Comparison of ENCODE assay signal across 17 cellular contexts in the genomic region with DNA sequence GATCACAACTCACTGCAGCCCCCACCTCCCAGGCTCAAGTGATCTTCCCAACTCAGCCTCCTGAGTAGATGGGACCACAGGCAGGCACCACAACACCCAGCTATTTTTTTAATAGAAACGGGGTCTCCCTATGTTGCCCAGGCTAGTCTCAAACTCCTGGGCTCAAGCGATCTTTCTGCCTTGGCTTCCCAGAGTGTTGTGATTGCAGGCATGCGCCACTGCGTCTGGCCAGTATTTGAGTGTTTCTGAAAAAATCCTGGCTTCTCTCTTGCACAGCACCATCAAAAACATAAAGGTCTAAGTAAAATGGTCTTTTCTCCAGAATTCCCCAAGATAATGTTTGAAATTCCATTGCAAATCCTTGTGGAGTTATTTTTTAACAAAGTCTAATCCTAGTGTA. TPM values are rescaled to one million over a fixed set of nuclear protein-coding genes. Genes with fewer than 3 reads are reported as not detected.
DNase-seq lines count a peak whose midpoint lies in the region; ATAC-seq and TF ChIP-seq lines count a peak whose summit lies in the region.
"Had no signal": no experiment of that assay in that cellular context is flagged by ENCODE, and none has a peak within 500 bp of the region (broad histone marks: within the 10 kb centered on the region; RNA-seq: fewer than 3 reads in every experiment).

No MANE protein-coding gene starts in this region.

- no peak for DNase-seq in activated CD4-positive, alpha-beta T cell treated with anti-CD3 and anti-CD28 coated beads for 36 hours
- no peak for DNase-seq in activated CD4-positive, alpha-beta T cell treated with anti-CD3 and anti-CD28 coated beads for 48 hours
- DNase-seq in Calu3 (no peak), WTC11 (ENCODE audit: low spot score) (no peak), natural killer cell (no peak), NCI-H2081 treated with DMSO at 0.1 percent for 48 hours (lab: John Stamatoyannopoulos, UW) (no peak), SK-N-DZ (ENCODE audit: low spot score) (no peak)
- DNase-seq: activated CD4-positive, CD25-positive, alpha-beta regulatory T cell; amniotic stem cell; DND-41; foreskin fibroblast; KBM-7; NCI-H1105 treated with DMSO at 0.1 percent for 48 hours; NCI-H2171 treated with DMSO at 0.1 percent for 48 hours; ovary had no signal

- no peaks in the 10 kb centered on the region for H3K27me3 Mint-ChIP-seq in activated CD4-positive, alpha-beta T cell treated with anti-CD3 and anti-CD28 coated beads for 36 hours
- H3K27me3 Mint-ChIP-seq in Calu3 (ENCODE audit: unreplicated experiment) (no peaks in the 10 kb centered on the region), WTC11 (ENCODE audit: low read depth) (no peaks in the 10 kb centered on the region), natural killer cell (ENCODE audit: low read depth in 2 of 2) (no peaks in the 10 kb centered on the region)
- H3K27me3 Mint-ChIP-seq: type B pancreatic cell had no signal

- intact Hi-C loops in activated CD4-positive, alpha-beta T cell treated with anti-CD3 and anti-CD28 coated beads for 36 hours (cut with DNase I, micrococcal nuclease), result loop anchor here in 1 of 2 experiments (10.0 kb wide), 1 partner anchor 357 kb away; no protein-coding TSS in a partner anchor
- intact Hi-C loops in Calu3 (cut with micrococcal nuclease; ENCODE audit: unreplicated experiment) (loop anchor here (5.0 kb wide), 2 partner anchors 46 to 86 kb away; a partner anchor contains a TSS), natural killer cell (cut with micrococcal nuclease) (no loop called here)

- BruUV-seq in Calu3 (replicated peaks; lab: Mats Ljungman, UMichigan), result no TSS peak

- POLR2A ChIA-PET in activated CD4-positive, alpha-beta T cell treated with anti-CD3 and anti-CD28 coated beads for 36 hours (lab: Charles Lee), result interaction anchor here (0.6 kb wide), 1 partner anchor 945 kb away, joined by 3 read pairs; no protein-coding TSS in a partner anchor
- POLR2A ChIA-PET in WTC11 (lab: Charles Lee), result no interaction called here

- no peak overlapping the region for H3K4me3 Mint-ChIP-seq in activated CD4-positive, alpha-beta T cell treated with anti-CD3 and anti-CD28 coated beads for 36 hours
- H3K4me3 Mint-ChIP-seq in Calu3 (ENCODE audit: low read depth, unreplicated experiment) (no peak overlapping the region), WTC11 (no peak overlapping the region), natural killer cell (peak overlapping the region; percentile 59)
- H3K4me3 Mint-ChIP-seq: type B pancreatic cell had no signal

- peaks cover 95% of the 10 kb centered on the region for H3K4me1 Mint-ChIP-seq in activated CD4-positive, alpha-beta T cell treated with anti-CD3 and anti-CD28 coated beads for 36 hours
- peaks cover 41% of the 10 kb centered on the region for H3K4me1 Mint-ChIP-seq in Calu3 (ENCODE audit: low read depth, unreplicated experiment)
- H3K4me1 Mint-ChIP-seq in WTC11, result peaks cover 15% of the 10 kb centered on the region
- peaks cover 94 to 96% of the 10 kb centered on the region in 2 donors for H3K4me1 Mint-ChIP-seq in natural killer cell

- peak overlapping the region; percentile 58 for H3K27ac Mint-ChIP-seq in activated CD4-positive, alpha-beta T cell treated with anti-CD3 and anti-CD28 coated beads for 36 hours
- peak overlapping the region; percentile 65 for H3K27ac Mint-ChIP-seq in Calu3 (ENCODE audit: unreplicated experiment)
- peak overlapping the region; percentile 30; the same call in 1 of the 2 replicates for H3K27ac Mint-ChIP-seq in WTC11
- H3K27ac Mint-ChIP-seq in natural killer cell, result peak overlapping the region; percentile 76 to 93

- H3K9me3 Mint-ChIP-seq in activated CD4-positive, alpha-beta T cell treated with anti-CD3 and anti-CD28 coated beads for 36 hours (ENCODE audit: low read depth), result no peaks in the 10 kb centered on the region
- no peaks in the 10 kb centered on the region for H3K9me3 Mint-ChIP-seq in Calu3 (ENCODE audit: low read depth, unreplicated experiment)
- H3K9me3 Mint-ChIP-seq in WTC11, result no peaks in the 10 kb centered on the region
- no peaks in the 10 kb centered on the region for H3K9me3 Mint-ChIP-seq in natural killer cell
- H3K9me3 Mint-ChIP-seq: type B pancreatic cell had no signal

- H3K36me3 Mint-ChIP-seq in activated CD4-positive, alpha-beta T cell treated with anti-CD3 and anti-CD28 coated beads for 36 hours (ENCODE audit: low read depth), result peaks cover 11% of the 10 kb centered on the region
- H3K36me3 Mint-ChIP-seq in Calu3 (ENCODE audit: insufficient read depth, unreplicated experiment), result peaks cover 14% of the 10 kb centered on the region
- H3K36me3 Mint-ChIP-seq in WTC11, result no peaks in the 10 kb centered on the region
- H3K36me3 Mint-ChIP-seq in natural killer cell, result no peaks in the 10 kb centered on the region
- H3K36me3 Mint-ChIP-seq: type B pancreatic cell had no signal

- TF ChIP-seq CTCF in Calu3 (IDR thresholded peaks at IDR 0.05; ENCODE audit: unreplicated experiment) (no peak), WTC11 (IDR thresholded peaks at IDR 0.05) (no peak), natural killer cell (IDR thresholded peaks at IDR 0.05) (no peak)

- CTCF ChIA-PET in activated CD4-positive, alpha-beta T cell treated with anti-CD3 and anti-CD28 coated beads for 36 hours (lab: Charles Lee), result interaction anchor here (0.5 to 4.1 kb wide), 4 partner anchors 10 to 41 kb away, joined by 3 to 24 read pairs (median 4); no protein-coding TSS in a partner anchor
- CTCF ChIA-PET in Calu3 (lab: Charles Lee), result no interaction called here
- CTCF ChIA-PET in WTC11 (lab: Charles Lee), result interaction anchor here (0.5 kb wide), 1 partner anchor 76 kb away, joined by 5 read pairs; no protein-coding TSS in a partner anchor

- ATAC-seq in activated CD4-positive, alpha-beta T cell treated with anti-CD3 and anti-CD28 coated beads for 36 hours, result no peak
- ATAC-seq in WTC11 (no peak), natural killer cell (no peak), GM21786 (IDR thresholded peaks at IDR 0.05; ENCODE audit: unreplicated experiment) (no peak)

TF ChIP-seq in WTC11, 78 proteins besides CTCF, POLR2A, EP300 and RAD21 (continues in another document):
- TF ChIP-seq FOXP1 (CRISPR knock-in tag; IDR thresholded peaks at IDR 0.05; ENCODE audit: borderline replicate concordance) (no peak), ZNF396 (CRISPR knock-in tag; IDR thresholded peaks at IDR 0.05; ENCODE audit: borderline replicate concordance) (no peak), TEAD1 (CRISPR knock-in tag; IDR thresholded peaks at IDR 0.05) (no peak), ZNF423 (CRISPR knock-in tag; IDR thresholded peaks at IDR 0.05) (no peak), ZNF121 (CRISPR knock-in tag; IDR thresholded peaks at IDR 0.05) (no peak)
- TF ChIP-seq, protein P1, sequence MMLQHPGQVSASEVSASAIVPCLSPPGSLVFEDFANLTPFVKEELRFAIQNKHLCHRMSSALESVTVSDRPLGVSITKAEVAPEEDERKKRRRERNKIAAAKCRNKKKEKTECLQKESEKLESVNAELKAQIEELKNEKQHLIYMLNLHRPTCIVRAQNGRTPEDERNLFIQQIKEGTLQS (CRISPR knock-in tag; conservative IDR thresholded peaks at IDR 0.05), result no peak
- TF ChIP-seq, protein P2, sequence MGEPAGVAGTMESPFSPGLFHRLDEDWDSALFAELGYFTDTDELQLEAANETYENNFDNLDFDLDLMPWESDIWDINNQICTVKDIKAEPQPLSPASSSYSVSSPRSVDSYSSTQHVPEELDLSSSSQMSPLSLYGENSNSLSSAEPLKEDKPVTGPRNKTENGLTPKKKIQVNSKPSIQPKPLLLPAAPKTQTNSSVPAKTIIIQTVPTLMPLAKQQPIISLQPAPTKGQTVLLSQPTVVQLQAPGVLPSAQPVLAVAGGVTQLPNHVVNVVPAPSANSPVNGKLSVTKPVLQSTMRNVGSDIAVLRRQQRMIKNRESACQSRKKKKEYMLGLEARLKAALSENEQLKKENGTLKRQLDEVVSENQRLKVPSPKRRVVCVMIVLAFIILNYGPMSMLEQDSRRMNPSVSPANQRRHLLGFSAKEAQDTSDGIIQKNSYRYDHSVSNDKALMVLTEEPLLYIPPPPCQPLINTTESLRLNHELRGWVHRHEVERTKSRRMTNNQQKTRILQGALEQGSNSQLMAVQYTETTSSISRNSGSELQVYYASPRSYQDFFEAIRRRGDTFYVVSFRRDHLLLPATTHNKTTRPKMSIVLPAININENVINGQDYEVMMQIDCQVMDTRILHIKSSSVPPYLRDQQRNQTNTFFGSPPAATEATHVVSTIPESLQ (CRISPR knock-in tag; IDR thresholded peaks at IDR 0.05), result no peak
- TF ChIP-seq, protein P3, sequence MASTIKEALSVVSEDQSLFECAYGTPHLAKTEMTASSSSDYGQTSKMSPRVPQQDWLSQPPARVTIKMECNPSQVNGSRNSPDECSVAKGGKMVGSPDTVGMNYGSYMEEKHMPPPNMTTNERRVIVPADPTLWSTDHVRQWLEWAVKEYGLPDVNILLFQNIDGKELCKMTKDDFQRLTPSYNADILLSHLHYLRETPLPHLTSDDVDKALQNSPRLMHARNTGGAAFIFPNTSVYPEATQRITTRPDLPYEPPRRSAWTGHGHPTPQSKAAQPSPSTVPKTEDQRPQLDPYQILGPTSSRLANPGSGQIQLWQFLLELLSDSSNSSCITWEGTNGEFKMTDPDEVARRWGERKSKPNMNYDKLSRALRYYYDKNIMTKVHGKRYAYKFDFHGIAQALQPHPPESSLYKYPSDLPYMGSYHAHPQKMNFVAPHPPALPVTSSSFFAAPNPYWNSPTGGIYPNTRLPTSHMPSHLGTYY (CRISPR knock-in tag; IDR thresholded peaks at IDR 0.05), result no peak
- TF ChIP-seq, protein P4, sequence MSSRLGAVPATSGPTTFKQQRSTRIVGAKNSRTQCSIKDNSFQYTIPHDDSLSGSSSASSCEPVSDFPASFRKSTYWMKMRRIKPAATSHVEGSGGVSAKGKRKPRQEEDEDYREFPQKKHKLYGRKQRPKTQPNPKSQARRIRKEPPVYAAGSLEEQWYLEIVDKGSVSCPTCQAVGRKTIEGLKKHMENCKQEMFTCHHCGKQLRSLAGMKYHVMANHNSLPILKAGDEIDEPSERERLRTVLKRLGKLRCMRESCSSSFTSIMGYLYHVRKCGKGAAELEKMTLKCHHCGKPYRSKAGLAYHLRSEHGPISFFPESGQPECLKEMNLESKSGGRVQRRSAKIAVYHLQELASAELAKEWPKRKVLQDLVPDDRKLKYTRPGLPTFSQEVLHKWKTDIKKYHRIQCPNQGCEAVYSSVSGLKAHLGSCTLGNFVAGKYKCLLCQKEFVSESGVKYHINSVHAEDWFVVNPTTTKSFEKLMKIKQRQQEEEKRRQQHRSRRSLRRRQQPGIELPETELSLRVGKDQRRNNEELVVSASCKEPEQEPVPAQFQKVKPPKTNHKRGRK (CRISPR knock-in tag; IDR thresholded peaks at IDR 0.05; ENCODE audit: borderline replicate concordance), result no peak

RNA-seq across cellular contexts. Expression of a gene that starts 47.8 kb away (rescaled TPM):
- total RNA-seq in activated CD4-positive, alpha-beta T cell treated with anti-CD3 and anti-CD28 coated beads for 36 hours, result 10 to 100 TPM; 75.2 to 87.0 TPM
- total RNA-seq in Calu3 (2022) (63.4 and 63.5 TPM in 2 replicates), WTC11 (2021) (17.4 to 19.3 TPM (median 18.7 TPM) in 3 replicates), natural killer cell (100 to 1,000 TPM; 174 to 216 (median 193) TPM)
- polyA plus RNA-seq in SK-N-DZ (2014; cell fraction: cytosol; rRNA removed), result 2.1 and 2.9 TPM in 2 replicates
- 1.3 and 4.8 TPM in 2 replicates for polyA plus RNA-seq in SK-N-DZ (2014; cell fraction: nucleus; rRNA removed)

Comparison
In these comparisons a context has a peak if more than half of its experiments do, and no peak if none do; other contexts are left out.
1. H3K27ac Mint-ChIP-seq: peak in every context shown above with its lines; median percentile 84 in natural killer cell; 65 in Calu3; 58 in activated CD4-positive, alpha-beta T cell treated with anti-CD3 and anti-CD28 coated beads for 36 hours; 30 in WTC11.